Comparison of ENCODE assay signal across 17 cellular contexts in genomic region chr10:68047088-68047487, GRCh38. TPM values are rescaled to one million over a fixed set of nuclear protein-coding genes. Genes with fewer than 3 reads are reported as not detected.
A peak's percentile ranks its signal among the peaks of the same experiment; 100 is the strongest.
DNase-seq lines count a peak whose midpoint lies in the region; ATAC-seq and TF ChIP-seq lines count a peak whose summit lies in the region.
"Had no signal": no experiment of that assay in that cellular context is flagged by ENCODE, and none has a peak within 500 bp of the region (broad histone marks: within the 10 kb centered on the region; RNA-seq: fewer than 3 reads in every experiment).

No MANE protein-coding gene starts in this region.

- no peak for DNase-seq in stimulated activated naive B cell treated with anti-CD40 and anti-IgM and Interleukin-4, amounts not matched to agents 10 μg/mL and 1 μg/mL and 100 μg/mL, for 72 hours
- DNase-seq in left lung (no peak), foreskin keratinocyte (no peak), Ammon's horn (ENCODE audit: low spot score) (no peak)
- DNase-seq: activated CD4-positive, alpha-beta memory T cell treated with anti-CD3 and anti-CD28 coated beads for 36 hours; activated T-cell treated with anti-CD3 and anti-CD28 coated beads, Interleukin-2, amount 50 U/mL, for 4 hours; body of pancreas; NCI-H2029 treated with DMSO at 0.1 percent for 48 hours; NCI-H510A had no signal

- H3K9me3 ChIP-seq in SU-DHL-6 (ENCODE audit: insufficient read depth, low read length) (no peaks in the 10 kb centered on the region), left lung (no peaks in the 10 kb centered on the region)
- H3K9me3 ChIP-seq: body of pancreas, thoracic aorta had no signal

- H3K4me3 ChIP-seq in SU-DHL-6 (ENCODE audit: insufficient read depth, low read length, poor library complexity, severe bottlenecking), result no peak overlapping the region
- no peak overlapping the region for H3K4me3 ChIP-seq in left lung
- H3K4me3 ChIP-seq: BLaER1, body of pancreas, thoracic aorta had no signal

- H4K20me1 ChIP-seq in SU-DHL-6 (ENCODE audit: low read depth, low read length), result no peaks in the 10 kb centered on the region
- H4K20me1 ChIP-seq: BLaER1 had no signal

- peaks cover 4% of the 10 kb centered on the region for H3F3A ChIP-seq in SU-DHL-6 (ENCODE audit: insufficient read depth)

- H3K9me2 ChIP-seq in SU-DHL-6 (replicated peaks; ENCODE audit: insufficient read depth, low read length), result no peaks in the 10 kb centered on the region

- ATAC-seq in GM19324 (IDR thresholded peaks at IDR 0.05; ENCODE audit: low FRiP score, unreplicated experiment) (peak; percentile 40), HG02852 (IDR thresholded peaks at IDR 0.05; ENCODE audit: unreplicated experiment) (peak; percentile 52), left lung (no peak), foreskin keratinocyte (no peak)
- peak; percentile 45 to 64 for ATAC-seq in stimulated activated naive B cell treated with anti-CD40 and anti-IgM and Interleukin-4, amounts not matched to agents 10 μg/mL and 1 μg/mL and 100 μg/mL, for 72 hours (replicated peaks)
- ATAC-seq: activated naive CD4-positive, alpha-beta T cell treated with anti-CD3 and anti-CD28 coated beads, Interleukin-2, amount 50 U/mL, for 72 hours; activated T-cell treated with anti-CD3 and anti-CD28 coated beads, Interleukin-2, amount 50 U/mL, for 4 hours; body of pancreas; Right ventricle myocardium inferior had no signal

- peaks cover 18% of the 10 kb centered on the region for H3K79me2 ChIP-seq in SU-DHL-6 (ENCODE audit: insufficient read depth, low read length)

- H3K9ac ChIP-seq in SU-DHL-6 (ENCODE audit: low read length), result no peak overlapping the region
- H3K9ac ChIP-seq: BLaER1 had no signal

- H3K4me1 ChIP-seq in left lung (peaks cover 0 to 4% of the 10 kb centered on the region in 2 donors), foreskin keratinocyte (peaks cover 11% of the 10 kb centered on the region)

- H3K36me3 Mint-ChIP-seq in stimulated activated naive B cell treated with anti-CD40 and anti-IgM and Interleukin-4, amounts not matched to agents 10 μg/mL and 1 μg/mL and 100 μg/mL, for 72 hours, result peaks cover 30 to 35% of the 10 kb centered on the region in 2 donors
- H3K36me3 Mint-ChIP-seq: activated naive CD4-positive, alpha-beta T cell treated with anti-CD3 and anti-CD28 coated beads, Interleukin-2, amount 50 U/mL, for 72 hours had no signal

- TF ChIP-seq CTCF in SU-DHL-6 (IDR thresholded peaks at IDR 0.05; ENCODE audit: insufficient read depth, low read length, poor library complexity, severe bottlenecking), result no peak
- TF ChIP-seq CTCF in left lung (IDR thresholded peaks at IDR 0.05), result no peak
- no peak for TF ChIP-seq CTCF in foreskin keratinocyte (conservative IDR thresholded peaks at IDR 0.05)

- no peak overlapping the region for H2AFZ ChIP-seq in SU-DHL-6 (ENCODE audit: low read depth, low read length, severe bottlenecking)

- no peak overlapping the region for H3K27ac Mint-ChIP-seq in stimulated activated naive B cell treated with anti-CD40 and anti-IgM and Interleukin-4, amounts not matched to agents 10 μg/mL and 1 μg/mL and 100 μg/mL, for 72 hours
- H3K27ac Mint-ChIP-seq: activated CD4-positive, alpha-beta memory T cell treated with anti-CD3 and anti-CD28 coated beads for 36 hours had no signal

- intact Hi-C loops in left lung (cut with DNase I), result no loop called here

- peaks cover 4% of the 10 kb centered on the region; the same call in 1 of the 2 replicates for H3K36me3 ChIP-seq in SU-DHL-6 (ENCODE audit: low read length)
- H3K36me3 ChIP-seq in left lung, result peaks cover 0 to 14% of the 10 kb centered on the region in 2 donors
- H3K36me3 ChIP-seq: thoracic aorta had no signal

- H3K9me3 Mint-ChIP-seq in stimulated activated naive B cell treated with anti-CD40 and anti-IgM and Interleukin-4, amounts not matched to agents 10 μg/mL and 1 μg/mL and 100 μg/mL, for 72 hours, result no peaks in the 10 kb centered on the region
- H3K9me3 Mint-ChIP-seq: activated CD4-positive, alpha-beta memory T cell treated with anti-CD3 and anti-CD28 coated beads for 36 hours; activated naive CD4-positive, alpha-beta T cell treated with anti-CD3 and anti-CD28 coated beads, Interleukin-2, amount 50 U/mL, for 72 hours; activated T-cell treated with anti-CD3 and anti-CD28 coated beads, Interleukin-2, amount 50 U/mL, for 4 hours had no signal

- no peaks in the 10 kb centered on the region for H3K27me3 Mint-ChIP-seq in stimulated activated naive B cell treated with anti-CD40 and anti-IgM and Interleukin-4, amounts not matched to agents 10 μg/mL and 1 μg/mL and 100 μg/mL, for 72 hours
- H3K27me3 Mint-ChIP-seq: activated CD4-positive, alpha-beta memory T cell treated with anti-CD3 and anti-CD28 coated beads for 36 hours had no signal

- H3K27me3 ChIP-seq in SU-DHL-6 (ENCODE audit: low read length), result no peaks in the 10 kb centered on the region
- no peaks in the 10 kb centered on the region for H3K27me3 ChIP-seq in left lung
- no peaks in the 10 kb centered on the region for H3K27me3 ChIP-seq in foreskin keratinocyte
- H3K27me3 ChIP-seq: BLaER1, body of pancreas had no signal

- H3K4me1 Mint-ChIP-seq in stimulated activated naive B cell treated with anti-CD40 and anti-IgM and Interleukin-4, amounts not matched to agents 10 μg/mL and 1 μg/mL and 100 μg/mL, for 72 hours, result peaks cover 30 to 43% of the 10 kb centered on the region in 2 donors

- H3K4me2 ChIP-seq in SU-DHL-6 (ENCODE audit: low read depth, low read length, poor library complexity, severe bottlenecking), result peak overlapping the region; percentile 23
- H3K4me2 ChIP-seq: BLaER1 had no signal

- H3K27ac ChIP-seq in SU-DHL-6 (ENCODE audit: low read depth, low read length) (no peak overlapping the region), left lung (no peak overlapping the region), foreskin keratinocyte (no peak overlapping the region)
- H3K27ac ChIP-seq: BLaER1, body of pancreas, thoracic aorta had no signal

- H3K4me3 Mint-ChIP-seq in stimulated activated naive B cell treated with anti-CD40 and anti-IgM and Interleukin-4, amounts not matched to agents 10 μg/mL and 1 μg/mL and 100 μg/mL, for 72 hours, result peak overlapping the region; percentile 46 to 62
- H3K4me3 Mint-ChIP-seq: activated CD4-positive, alpha-beta memory T cell treated with anti-CD3 and anti-CD28 coated beads for 36 hours; activated T-cell treated with anti-CD3 and anti-CD28 coated beads, Interleukin-2, amount 50 U/mL, for 4 hours; neural crest cell had no signal

RNA-seq across cellular contexts. Expression of gene HERC4, which starts 28.0 kb away (rescaled TPM):
- total RNA-seq in left lung (10 to 100 TPM; 60.9 to 65.7 TPM), foreskin keratinocyte (34.8 and 39.1 TPM in 2 replicates)
- 10.6 and 12.3 TPM in 2 replicates for polyA plus RNA-seq in foreskin keratinocyte

Comparison
In these comparisons a context has a peak if more than half of its experiments do, and no peak if none do; other contexts are left out.
1. ATAC-seq: peak in GM19324 (single experiment), HG02852 (single experiment) and stimulated activated naive B cell treated with anti-CD40 and anti-IgM and Interleukin-4, amounts not matched to agents 10 μg/mL and 1 μg/mL and 100 μg/mL, for 72 hours (2 of 2); none in left lung (single experiment) and foreskin keratinocyte (single experiment).